In the genomic region with DNA sequence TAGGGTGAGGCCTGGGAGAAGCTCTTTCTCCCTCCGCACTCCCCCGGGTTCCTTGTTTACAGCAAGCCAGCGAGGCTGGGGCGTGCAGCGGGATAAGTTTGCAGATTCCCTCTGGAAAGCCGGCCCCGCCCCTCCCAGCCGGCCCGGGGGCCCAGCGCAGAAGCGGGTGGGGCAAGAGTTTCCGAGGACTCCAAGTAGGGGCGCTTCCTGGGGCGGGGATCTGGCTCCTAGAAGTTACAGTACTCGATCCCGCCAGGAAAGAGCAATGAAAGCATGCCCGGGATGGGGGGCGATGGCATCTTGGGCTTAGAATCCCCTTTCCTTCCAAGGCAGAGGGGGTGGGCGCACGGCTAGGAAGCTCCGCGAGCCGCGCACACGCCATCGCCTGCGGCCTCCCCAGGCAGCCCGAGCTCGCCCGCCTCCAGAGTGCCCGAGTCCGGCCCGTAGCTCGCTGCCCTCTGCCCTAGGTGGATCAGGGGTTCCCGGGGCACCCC, we compare ENCODE assay signal across 8 cellular contexts. TPM values are rescaled to one million over a fixed set of nuclear protein-coding genes. Genes with fewer than 3 reads are reported as not detected.
DNase-seq lines count a peak whose midpoint lies in the region; ATAC-seq and TF ChIP-seq lines count a peak whose summit lies in the region.

No MANE protein-coding gene starts in this region.

- H3K4me3 ChIP-seq in KMS-11 (IDR thresholded peaks at IDR 0.05; ENCODE audit: insufficient read depth, low read depth, low read length) (no peak overlapping the region), hepatocyte (peak overlapping the region; percentile 96)

- H3K4me1 ChIP-seq in KMS-11 (ENCODE audit: low read depth, poor library complexity, severe bottlenecking), result peaks cover 17% of the 10 kb centered on the region
- peaks cover 47% of the 10 kb centered on the region for H3K4me1 ChIP-seq in hepatocyte (ENCODE audit: insufficient read depth)

- H3K27ac ChIP-seq in KMS-11 (no peak overlapping the region), angular gyrus (ENCODE audit: low read depth, low read length) (peak overlapping the region; percentile 92), hepatocyte (peak overlapping the region; percentile 99)

- no peaks in the 10 kb centered on the region for H3K36me3 ChIP-seq in KMS-11 (ENCODE audit: insufficient read depth)
- no peaks in the 10 kb centered on the region for H3K36me3 ChIP-seq in hepatocyte (replicated peaks; ENCODE audit: insufficient read depth, low read depth)

- H4K20me1 ChIP-seq in KMS-11 (ENCODE audit: insufficient read depth), result no peaks in the 10 kb centered on the region
- H4K20me1 ChIP-seq in hepatocyte (ENCODE audit: insufficient read depth, poor library complexity, severe bottlenecking), result peaks cover 25% of the 10 kb centered on the region

- DNase-seq in A172 (ENCODE audit: low spot score) (peak; percentile 21), hepatocyte (ENCODE audit: low spot score) (peak; percentile 86), retina (peak; percentile 80)
- DNase-seq in stimulated activated CD4-positive, alpha-beta T cell treated with anti-CD3 and anti-CD28 coated beads, Interleukin-4, amount 100 ng/mL, for 1 hour, result no peak

- no peaks in the 10 kb centered on the region for H3K9me3 ChIP-seq in hepatocyte (ENCODE audit: low read depth)

- H2AFZ ChIP-seq in KMS-11 (ENCODE audit: low read depth), result peak overlapping the region; percentile 68; the same call in 1 of the 2 replicates
- H2AFZ ChIP-seq in hepatocyte, result peak overlapping the region; percentile 77

- no peaks in the 10 kb centered on the region for H3K9me2 ChIP-seq in hepatocyte (replicated peaks; ENCODE audit: insufficient read depth)

- TF ChIP-seq CTCF in KMS-11 (conservative IDR thresholded peaks at IDR 0.05; ENCODE audit: low read depth, low read length), result no peak
- TF ChIP-seq CTCF in hepatocyte (IDR thresholded peaks at IDR 0.05; ENCODE audit: poor library complexity), result no peak

- H3K4me2 ChIP-seq in KMS-11 (peak overlapping the region; percentile 48; the same call in 1 of the 2 replicates), hepatocyte (peak overlapping the region; percentile 92)

- no peaks in the 10 kb centered on the region for H3K27me3 ChIP-seq in KMS-11 (ENCODE audit: insufficient read depth, low read depth)
- H3K27me3 ChIP-seq in hepatocyte, result no peaks in the 10 kb centered on the region

- WGBS in hepatocyte (ENCODE audit: low lambda C conversion rate, missing lambda C conversion rate), result 3% methylated on average over 30 of the region's 35 CpGs

- peak overlapping the region; percentile 60; the same call in 1 of the 2 replicates for H3K9ac ChIP-seq in KMS-11

- ATAC-seq in GM18867 (IDR thresholded peaks at IDR 0.05; ENCODE audit: unreplicated experiment) (peak; percentile 36), HG02884 (IDR thresholded peaks at IDR 0.05; ENCODE audit: unreplicated experiment) (no peak)

- H3K79me2 ChIP-seq in KMS-11 (ENCODE audit: insufficient read depth, low read depth), result no peaks in the 10 kb centered on the region
- H3K79me2 ChIP-seq in hepatocyte, result peaks cover 64% of the 10 kb centered on the region

RNA-seq across cellular contexts. Expression of a gene that starts 0.4 kb away (rescaled TPM):
- total RNA-seq in A172 (2014; rRNA removed; shearing (Covaris generic)), result 37.3 and 48.1 TPM in 2 replicates
- total RNA-seq in hepatocyte, result 111 and 114 TPM in 2 replicates
- polyA plus RNA-seq in hepatocyte, result 47.0 and 50.2 TPM in 2 replicates

RNA-seq across cellular contexts. Expression of a gene that starts 0.7 kb away (rescaled TPM):
- 57.0 and 68.4 TPM in 2 replicates for total RNA-seq in A172 (2014; rRNA removed; shearing (Covaris generic))
- total RNA-seq in hepatocyte, result 136 and 156 TPM in 2 replicates
- 179 and 193 TPM in 2 replicates for polyA plus RNA-seq in hepatocyte

RNA-seq across cellular contexts. Expression of a gene that starts 32.7 kb away (rescaled TPM):
- 20.5 and 21.3 TPM in 2 replicates for total RNA-seq in A172 (2014; rRNA removed; shearing (Covaris generic))
- total RNA-seq in hepatocyte, result 15.2 and 22.6 TPM in 2 replicates
- polyA plus RNA-seq in hepatocyte, result 25.4 and 33.4 TPM in 2 replicates
